ENCODE assay signal across 26 cellular contexts in genomic region chr5:144265643-144266042, GRCh38.
"Had no signal": no experiment of that assay in that cellular context is flagged by ENCODE, and none has a peak within 500 bp of the region (broad histone marks: within the 10 kb centered on the region; RNA-seq: fewer than 3 reads in every experiment).

No MANE protein-coding gene starts in this region.

- H3K4me3 ChIP-seq: colonic mucosa, esophagus squamous epithelium, gastrocnemius medialis, heart right ventricle, left lung, lower lobe of right lung, mucosa of descending colon had no signal

- H3K4me1 ChIP-seq: colonic mucosa, esophagus squamous epithelium, gastrocnemius medialis, heart right ventricle, left lung, lower lobe of right lung had no signal

- H3K27me3 ChIP-seq: colonic mucosa, gastrocnemius medialis had no signal

- DNase-seq: colonic mucosa; cortex of kidney; effector CD8-positive, alpha-beta T cell; effector memory CD8-positive, alpha-beta T cell; endodermal cell; erythroblast; esophagus squamous epithelium; foreskin fibroblast; foreskin melanocyte; gastrocnemius medialis; glutamatergic neuron; head of caudate nucleus; heart right ventricle; hippocampal formation; left cardiac atrium; left lung; left ventricle myocardium superior; lower lobe of right lung; mesenchymal stem cell; mucosa of descending colon; naive B cell had no signal

- ATAC-seq: effector memory CD8-positive, alpha-beta T cell; esophagus mucosa; gastrocnemius medialis; heart right ventricle; left cardiac atrium; left lung; left ventricle myocardium superior; lower lobe of right lung; mucosa of descending colon had no signal

- H3K27ac ChIP-seq: colonic mucosa, epithelial cell of prostate, esophagus squamous epithelium, gastrocnemius medialis, heart right ventricle, left lung, lower lobe of right lung had no signal

- H3K9me3 ChIP-seq: colonic mucosa, esophagus squamous epithelium, gastrocnemius medialis, left lung, mucosa of descending colon had no signal

- H3K36me3 ChIP-seq: colonic mucosa, esophagus squamous epithelium, gastrocnemius medialis, heart right ventricle, left lung, lower lobe of right lung had no signal

- FAIRE-seq: endometrium, islet of Langerhans, keratinocyte had no signal
